18 cellular contexts compared by ENCODE assay signal in the genomic region with DNA sequence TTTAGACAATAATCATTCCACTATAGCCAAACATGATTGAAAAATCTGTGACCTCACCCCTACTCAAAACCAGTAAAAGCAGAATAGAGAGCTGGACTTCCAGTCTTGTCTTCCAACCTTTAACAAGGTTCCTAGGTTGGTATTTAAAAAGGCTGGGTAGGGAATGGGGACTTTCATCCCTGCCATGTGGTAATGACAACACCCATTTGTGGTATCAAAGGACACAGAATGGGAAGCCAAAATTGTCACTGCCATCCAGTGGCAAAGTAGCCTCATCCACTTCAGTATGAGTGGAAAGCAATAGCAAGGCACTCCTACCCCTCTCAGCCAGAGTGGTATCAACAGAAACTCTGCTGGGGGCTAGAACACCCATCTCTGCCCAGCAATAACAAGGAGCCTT. TPM values are rescaled to one million over a fixed set of nuclear protein-coding genes. Genes with fewer than 3 reads are reported as not detected.
DNase-seq lines count a peak whose midpoint lies in the region; ATAC-seq, FAIRE-seq and TF ChIP-seq lines count a peak whose summit lies in the region.
"Had no signal": no experiment of that assay in that cellular context is flagged by ENCODE, and none has a peak within 500 bp of the region (broad histone marks: within the 10 kb centered on the region; RNA-seq: fewer than 3 reads in every experiment).

No MANE protein-coding gene starts in this region.

- H3K9ac ChIP-seq in K562 (ENCODE audit: insufficient read depth in 1 of 2, low read depth in 2 of 2, low read length in 2 of 2), result no peak overlapping the region

- no peaks in the 10 kb centered on the region for H4K20me1 ChIP-seq in K562 (replicated peaks; ENCODE audit: control insufficient read depth, insufficient read depth, low read length)

- POLR2A ChIA-PET in K562 (lab: Yijun Ruan, JAX), result interaction anchor here (0.8 to 0.9 kb wide), 2 partner anchors 17 to 218 kb away, joined by 3 read pairs; no protein-coding TSS in a partner anchor

- DNase-seq in natural killer cell, result no peak
- DNase-seq in natural killer cell treated with Interleukin-12 subunit alpha and Interleukin-12 subunit beta and Interleukin-15 and Interleukin-18, amount 100 ng/mL, for 72 hours (ENCODE audit: low spot score), result no peak
- DNase-seq in K562 (ENCODE audit: extremely low read depth in 1 of 4, low spot score in 3 of 4), result no peak
- DNase-seq in myocyte (ENCODE audit: low read depth), result peak; percentile 40
- DNase-seq in adrenal gland, result no peak
- DNase-seq in uterus, result no peak
- no peak for DNase-seq in H4 (ENCODE audit: low spot score)
- DNase-seq: BE2C; CD8-positive, alpha-beta T cell; COR-L47; DMS153; DMS79 treated with DMSO at 0.1 percent for 48 hours; EL; H9 had no signal

- no peak overlapping the region for H3K4me2 ChIP-seq in K562 (ENCODE audit: insufficient read depth, low read length)
- H3K4me2 ChIP-seq: A549, GM23338 had no signal

- H3K27ac ChIP-seq in K562 (ENCODE audit: extremely low read depth, low read depth, low read length) (no peak overlapping the region), adrenal gland (no peak overlapping the region), uterus (no peak overlapping the region)
- H3K27ac ChIP-seq: A549, C4-2B had no signal

- TF ChIP-seq EP300 in K562 (IDR thresholded peaks at IDR 0.05; ENCODE audit: low read length), result no peak

- no peaks in the 10 kb centered on the region for H3K36me3 Mint-ChIP-seq in natural killer cell
- H3K36me3 Mint-ChIP-seq in natural killer cell treated with Interleukin-12 subunit alpha and Interleukin-12 subunit beta and Interleukin-15 and Interleukin-18, amount 100 ng/mL, for 72 hours, result peaks cover 5% of the 10 kb centered on the region

- ATAC-seq in natural killer cell (no peak), K562 (peak; percentile 35)
- ATAC-seq in natural killer cell treated with Interleukin-12 subunit alpha and Interleukin-12 subunit beta and Interleukin-15 and Interleukin-18, amount 100 ng/mL, for 72 hours, result no peak
- ATAC-seq: A549; CD8-positive, alpha-beta T cell; GM23338 had no signal

- H3K9me1 ChIP-seq in K562 (ENCODE audit: control insufficient read depth, insufficient read depth, low read length), result no peaks in the 10 kb centered on the region

- CTCF ChIA-PET in K562 (lab: Yijun Ruan, JAX; ENCODE audit: low intra/inter-chr PET ratio), result no interaction called here

- H3K4me3 ChIP-seq in K562, result no peak overlapping the region
- no peak overlapping the region for H3K4me3 ChIP-seq in adrenal gland
- H3K4me3 ChIP-seq in uterus, result no peak overlapping the region
- H3K4me3 ChIP-seq: A549, GM23338 had no signal

- H3K9me3 ChIP-seq in K562 (replicated peaks; ENCODE audit: control insufficient read depth, insufficient read depth, low read depth, low read length) (no peaks in the 10 kb centered on the region), adrenal gland (replicated peaks in 1 of 3) (no peaks in the 10 kb centered on the region), uterus (no peaks in the 10 kb centered on the region)
- H3K9me3 ChIP-seq: A549, BE2C had no signal

- no peak overlapping the region for H2AFZ ChIP-seq in K562 (ENCODE audit: low read depth, low read length)
- H2AFZ ChIP-seq: GM23338 had no signal

- H3K4me1 Mint-ChIP-seq in natural killer cell, result peaks cover 4 to 10% of the 10 kb centered on the region in 2 donors
- peaks cover 3 to 6% of the 10 kb centered on the region in 2 donors for H3K4me1 Mint-ChIP-seq in natural killer cell treated with Interleukin-12 subunit alpha and Interleukin-12 subunit beta and Interleukin-15 and Interleukin-18, amount 100 ng/mL, for 72 hours (ENCODE audit: low read depth in 2 of 2)

- TF ChIP-seq POLR2A in K562 (conservative IDR thresholded peaks at IDR 0.05) (no peak), adrenal gland (IDR thresholded peaks at IDR 0.05) (no peak), uterus (IDR thresholded peaks at IDR 0.05) (no peak)

- BruUV-seq in K562 (replicated peaks; lab: Mats Ljungman, UMichigan), result no TSS peak

- H3K27me3 Mint-ChIP-seq in natural killer cell (ENCODE audit: low read depth in 2 of 2), result no peaks in the 10 kb centered on the region
- no peaks in the 10 kb centered on the region for H3K27me3 Mint-ChIP-seq in natural killer cell treated with Interleukin-12 subunit alpha and Interleukin-12 subunit beta and Interleukin-15 and Interleukin-18, amount 100 ng/mL, for 72 hours

- no peak for TF ChIP-seq RAD21 in K562 (CRISPR knock-in tag; conservative IDR thresholded peaks at IDR 0.05 in 1 of 2, IDR thresholded peaks at IDR 0.05 in 1 of 2)

- H3K4me1 ChIP-seq in K562 (replicated peaks in 1 of 2; ENCODE audit: control insufficient read depth in 2 of 2, insufficient read depth in 2 of 2, low read length in 2 of 2) (no peaks in the 10 kb centered on the region), adrenal gland (replicated peaks in 1 of 2) (no peaks in the 10 kb centered on the region), uterus (no peaks in the 10 kb centered on the region)
- H3K4me1 ChIP-seq: A549, BE2C had no signal

- FAIRE-seq in K562 (lab: Jason Lieb, UNC), result no peak
- FAIRE-seq: A549, GM12891 had no signal

- H3K36me3 ChIP-seq in K562 (ENCODE audit: control insufficient read depth, insufficient read depth, low read length) (peaks cover 91% of the 10 kb centered on the region), adrenal gland (replicated peaks in 1 of 2) (peaks cover 0 to 12% of the 10 kb centered on the region in 2 donors), uterus (no peaks in the 10 kb centered on the region)

- H3K27me3 ChIP-seq in K562 (ENCODE audit: control insufficient read depth in 2 of 2, insufficient read depth in 2 of 2, low read length in 2 of 2) (no peaks in the 10 kb centered on the region), adrenal gland (no peaks in the 10 kb centered on the region), uterus (no peaks in the 10 kb centered on the region)
- H3K27me3 ChIP-seq: BE2C had no signal

- intact Hi-C loops in natural killer cell (cut with micrococcal nuclease) (no loop called here), K562 (cut with micrococcal nuclease) (no loop called here), adrenal gland (cut with DNase I) (loop anchor here (10.0 kb wide), 2 partner anchors 220 to 550 kb away; a partner anchor contains a TSS), uterus (cut with DNase I; ENCODE audit: low total_unique reads) (no loop called here)

- peaks cover 18% of the 10 kb centered on the region for H3K79me2 ChIP-seq in K562 (ENCODE audit: control insufficient read depth, insufficient read depth, low read length)

- H3K27ac Mint-ChIP-seq in natural killer cell, result peak overlapping the region; percentile 64
- H3K27ac Mint-ChIP-seq in natural killer cell treated with Interleukin-12 subunit alpha and Interleukin-12 subunit beta and Interleukin-15 and Interleukin-18, amount 100 ng/mL, for 72 hours, result no peak overlapping the region
- H3K27ac Mint-ChIP-seq: CD8-positive, alpha-beta T cell; GM23338 had no signal

- TF ChIP-seq CTCF in natural killer cell (IDR thresholded peaks at IDR 0.05) (no peak), K562 (IDR thresholded peaks at IDR 0.05 in 2 of 3, conservative IDR thresholded peaks at IDR 0.05 in 1 of 3; ENCODE audit: insufficient read depth in 2 of 3, low read depth in 1 of 3, low read length in 3 of 3) (no peak), adrenal gland (IDR thresholded peaks at IDR 0.05) (no peak), uterus (IDR thresholded peaks at IDR 0.05) (no peak)

- no peak overlapping the region for H3K4me3 Mint-ChIP-seq in natural killer cell
- no peak overlapping the region for H3K4me3 Mint-ChIP-seq in natural killer cell treated with Interleukin-12 subunit alpha and Interleukin-12 subunit beta and Interleukin-15 and Interleukin-18, amount 100 ng/mL, for 72 hours
- H3K4me3 Mint-ChIP-seq: CD8-positive, alpha-beta T cell; GM23338; H9 had no signal

- in situ Hi-C loops in K562 (cut with MboI), result no loop called here

- no peaks in the 10 kb centered on the region for H3K9me3 Mint-ChIP-seq in natural killer cell
- H3K9me3 Mint-ChIP-seq in natural killer cell treated with Interleukin-12 subunit alpha and Interleukin-12 subunit beta and Interleukin-15 and Interleukin-18, amount 100 ng/mL, for 72 hours, result no peaks in the 10 kb centered on the region
- H3K9me3 Mint-ChIP-seq: CD8-positive, alpha-beta T cell; GM23338; H9 had no signal

RNA-seq across cellular contexts. Expression of a gene that starts 33.9 kb away (rescaled TPM):
- total RNA-seq in natural killer cell, result 10 to 100 TPM; 44.3 to 53.9 (median 51.9) TPM
- 10 to 100 TPM; 67.9 to 76.8 TPM for total RNA-seq in natural killer cell treated with Interleukin-12 subunit alpha and Interleukin-12 subunit beta and Interleukin-15 and Interleukin-18, amount 100 ng/mL, for 72 hours
- total RNA-seq in K562 (2011; cell fraction: chromatin; rRNA removed; ENCODE audit: low replicate concordance), result 52.2 and 140 TPM in 2 replicates
- total RNA-seq in K562 (2011; cell fraction: nucleolus; rRNA removed), result 19.7 and 27.2 TPM in 2 replicates
- 59.5 and 113 TPM in 2 replicates for total RNA-seq in K562 (2011; cell fraction: nucleoplasm; rRNA removed)
- 85.4 and 85.6 TPM in 2 replicates for total RNA-seq in K562 (2014; rRNA removed)
- 114 and 132 TPM in 2 replicates for total RNA-seq in K562 (2014; rRNA removed; fragmentation: Illumina TruSeq; extraction: Trizol)
- 117 and 122 TPM in 2 replicates for total RNA-seq in K562 (2015; rRNA removed; fragmentation: Illumina TruSeq; extraction: Trizol)
- 133 and 138 TPM in 2 replicates for total RNA-seq in K562 (2021)
- polyA plus RNA-seq in K562 (2011; rRNA removed), result 117 and 174 TPM in 2 replicates
- polyA plus RNA-seq in K562 (2011; cell fraction: cytosol; rRNA removed), result 21.6 and 39.4 TPM in 2 replicates
- polyA plus RNA-seq in K562 (2011; cell fraction: nucleus; rRNA removed), result 38.3 and 58.5 TPM in 2 replicates
- 89.5 and 112 TPM in 2 replicates for polyA plus RNA-seq in K562 (2012)
- 188 and 206 TPM in 2 replicates for polyA plus RNA-seq in K562 (2014; fragmentation: Illumina TruSeq; extraction: Trizol)
- 10 to 100 TPM; 61.0 to 68.9 TPM for polyA plus RNA-seq in K562 (2014; fragmentation: Nextera tagmentation; extraction: Ambion mirVana)
- 151 and 180 TPM in 2 replicates for polyA plus RNA-seq in K562 (2014; rRNA removed)
- polyA minus RNA-seq in K562 (2011; rRNA and poly(A)+ RNA removed), result 168 and 179 TPM in 2 replicates
- polyA minus RNA-seq in K562 (2011; cell fraction: cytosol; rRNA and poly(A)+ RNA removed), result 44.0 and 70.9 TPM in 2 replicates
- 62.3 and 92.4 TPM in 2 replicates for polyA minus RNA-seq in K562 (2011; cell fraction: nucleus; rRNA and poly(A)+ RNA removed)
- total RNA-seq in myocyte, result 37.4 and 48.3 TPM in 2 replicates
- polyA plus RNA-seq in myocyte (2012), result 16.2 TPM
- total RNA-seq in adrenal gland, result 10 to 100 TPM; 11.4 to 43.3 (median 24.8) TPM
- polyA plus RNA-seq in adrenal gland, result 10 to 100 TPM in 2 of 3 donors, 1 to 10 TPM in 1; 9.3 to 71.9 (median 12.2) TPM
- total RNA-seq in uterus, result 10 to 100 TPM in 3 of 4 donors, 1 to 10 TPM in 1; 7.4 to 40.9 (median 23.1) TPM
- 14.1 and 25.6 TPM in 2 replicates for total RNA-seq in H4 (2014; rRNA removed; shearing (Covaris generic))

RNA-seq across cellular contexts. Expression of a gene that starts 34.2 kb away (rescaled TPM):
- total RNA-seq in natural killer cell, result 10 to 100 TPM; 74.3 to 95.5 (median 78.9) TPM
- 10 to 100 TPM; 60.6 to 74.0 TPM for total RNA-seq in natural killer cell treated with Interleukin-12 subunit alpha and Interleukin-12 subunit beta and Interleukin-15 and Interleukin-18, amount 100 ng/mL, for 72 hours
- 38.1 and 70.7 TPM in 2 replicates for total RNA-seq in K562 (2011; cell fraction: chromatin; rRNA removed; ENCODE audit: low replicate concordance)
- total RNA-seq in K562 (2011; cell fraction: nucleolus; rRNA removed), result 42.0 and 43.2 TPM in 2 replicates
- 50.5 and 80.9 TPM in 2 replicates for total RNA-seq in K562 (2011; cell fraction: nucleoplasm; rRNA removed)
- total RNA-seq in K562 (2014; rRNA removed), result 118 and 156 TPM in 2 replicates
- 128 and 147 TPM in 2 replicates for total RNA-seq in K562 (2014; rRNA removed; fragmentation: Illumina TruSeq; extraction: Trizol)
- total RNA-seq in K562 (2015; rRNA removed; fragmentation: Illumina TruSeq; extraction: Trizol), result 128 TPM in 2 replicates
- 101 and 110 TPM in 2 replicates for total RNA-seq in K562 (2021)
- 46.1 and 56.4 TPM in 2 replicates for polyA plus RNA-seq in K562 (2011; rRNA removed)
- polyA plus RNA-seq in K562 (2011; cell fraction: cytosol; rRNA removed), result 24.7 and 26.1 TPM in 2 replicates
- 19.7 and 22.2 TPM in 2 replicates for polyA plus RNA-seq in K562 (2011; cell fraction: nucleus; rRNA removed)
- 22.6 and 31.7 TPM in 2 replicates for polyA plus RNA-seq in K562 (2012)
- 24.9 and 28.5 TPM in 2 replicates for polyA plus RNA-seq in K562 (2014; fragmentation: Illumina TruSeq; extraction: Trizol)
- polyA plus RNA-seq in K562 (2014; fragmentation: Nextera tagmentation; extraction: Ambion mirVana), result 100 to 1,000 TPM in 1 of 2 experiments, 10 to 100 TPM in 1; 49.2 to 187 TPM
- polyA plus RNA-seq in K562 (2014; rRNA removed), result 27.7 and 32.0 TPM in 2 replicates
- polyA minus RNA-seq in K562 (2011; rRNA and poly(A)+ RNA removed), result 285 and 314 TPM in 2 replicates
- 101 and 165 TPM in 2 replicates for polyA minus RNA-seq in K562 (2011; cell fraction: cytosol; rRNA and poly(A)+ RNA removed)
- 65.4 and 95.5 TPM in 2 replicates for polyA minus RNA-seq in K562 (2011; cell fraction: nucleus; rRNA and poly(A)+ RNA removed)
- total RNA-seq in myocyte, result 82.5 and 98.1 TPM in 2 replicates
- polyA plus RNA-seq in myocyte (2012), result 12.0 TPM
- total RNA-seq in adrenal gland, result 10 to 100 TPM; 60.7 to 85.0 (median 76.0) TPM
- polyA plus RNA-seq in adrenal gland, result 10 to 100 TPM in 2 of 3 donors, 1 to 10 TPM in 1; 3.8 to 19.0 (median 10.6) TPM
- total RNA-seq in uterus, result 100 to 1,000 TPM in 2 of 4 donors, 10 to 100 TPM in 2; 68.9 to 290 (median 98.1) TPM
- total RNA-seq in H4 (2014; rRNA removed; shearing (Covaris generic)), result 31.8 and 49.5 TPM in 2 replicates

Comparison
In these comparisons a context has a peak if more than half of its experiments do, and no peak if none do; other contexts are left out.
1. H3K27ac Mint-ChIP-seq: peak in natural killer cell (2 of 2); none in natural killer cell treated with Interleukin-12 subunit alpha and Interleukin-12 subunit beta and Interleukin-15 and Interleukin-18, amount 100 ng/mL, for 72 hours (0 of 2).
2. intact Hi-C loops: an anchor here in adrenal gland (10.0 kb wide); none called in natural killer cell, K562 and uterus.